In the genomic region with DNA sequence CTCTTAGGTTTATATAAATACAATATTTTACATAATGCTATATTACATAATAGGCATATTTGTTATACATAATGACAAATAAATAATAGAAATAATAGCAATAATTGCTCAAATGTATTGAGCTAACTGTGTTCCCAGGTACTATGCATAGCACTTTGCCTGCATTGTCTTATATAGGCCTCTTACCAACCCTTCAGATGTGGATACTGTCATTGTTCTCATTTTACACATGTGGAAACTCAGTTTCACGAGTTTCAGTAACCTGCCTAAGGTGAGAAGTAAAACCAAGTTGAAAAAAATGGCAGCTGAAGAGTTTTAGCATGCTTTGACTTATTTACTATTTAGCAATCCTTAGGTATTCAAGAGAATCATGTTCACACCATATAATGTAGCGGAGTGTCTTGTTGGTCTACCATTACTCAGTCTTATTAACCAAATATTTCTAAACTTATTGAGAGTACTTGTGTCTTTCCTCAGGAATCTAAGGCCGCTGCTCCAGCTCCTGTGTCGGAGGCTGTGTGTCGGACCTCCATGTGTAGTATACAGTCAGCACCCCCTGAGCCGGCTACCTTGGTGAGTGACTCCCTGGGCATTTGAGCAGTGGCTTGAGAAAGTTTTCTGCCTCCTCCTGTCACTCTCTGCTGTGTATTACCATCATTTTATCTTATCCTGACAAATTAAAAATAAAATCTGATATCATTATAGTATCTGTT, we compare ENCODE assay signal across 17 cellular contexts. TPM values are rescaled to one million over a fixed set of nuclear protein-coding genes. Genes with fewer than 3 reads are reported as not detected.
DNase-seq lines count a peak whose midpoint lies in the region; ATAC-seq and TF ChIP-seq lines count a peak whose summit lies in the region.
"Had no signal": no experiment of that assay in that cellular context is flagged by ENCODE, and none has a peak within 500 bp of the region (broad histone marks: within the 10 kb centered on the region; RNA-seq: fewer than 3 reads in every experiment).

No MANE protein-coding gene starts in this region.

- H3K27ac ChIP-seq in VCaP (peak overlapping the region; percentile 39), neutrophil (peak overlapping the region; percentile 62), upper lobe of right lung (no peak overlapping the region)
- H3K27ac ChIP-seq: BLaER1, HL-60 had no signal

- peak; percentile 7 for ATAC-seq in upper lobe of right lung

- TF ChIP-seq CTCF in VCaP (conservative IDR thresholded peaks at IDR 0.05) (no peak), neutrophil (IDR thresholded peaks at IDR 0.05) (no peak), upper lobe of right lung (IDR thresholded peaks at IDR 0.05) (no peak)

- H3K4me3 ChIP-seq in neutrophil (ENCODE audit: low read depth in 1 of 2, low read length in 1 of 2) (no peak overlapping the region), upper lobe of right lung (no peak overlapping the region)
- H3K4me3 ChIP-seq: BLaER1, HAP-1 had no signal

- DNase-seq in activated CD4-positive, alpha-beta T cell treated with anti-CD3 and anti-CD28 coated beads, Interleukin-2, amount 10 ng/mL, durations not matched to agents 24 days and 14 days: peak; percentile 52
- DNase-seq in activated CD4-positive, alpha-beta T cell treated with anti-CD3 and anti-CD28 coated beads, Interleukin-2, amount 50 U/mL, for 48 hours: no peak
- DNase-seq in upper lobe of right lung (no peak), COLO668 (lab: John Stamatoyannopoulos, UW; ENCODE audit: unreplicated experiment) (no peak), DMS79 (lab: John Stamatoyannopoulos, UW) (no peak)
- DNase-seq: 8988T; AML-193; Calu3; CD8-positive, alpha-beta memory T cell; DMS 273 treated with DMSO at 0.1 percent for 48 hours; DMS79 treated with DMSO at 0.1 percent for 48 hours; EL had no signal

- no peak overlapping the region for H3K27ac Mint-ChIP-seq in activated CD4-positive, alpha-beta T cell treated with anti-CD3 and anti-CD28 coated beads, Interleukin-2, amount 10 ng/mL, durations not matched to agents 24 days and 14 days

- H3K36me3 ChIP-seq in neutrophil (peaks cover 90% of the 10 kb centered on the region), upper lobe of right lung (peaks cover 81% of the 10 kb centered on the region)

- H3K4me3 Mint-ChIP-seq in activated CD4-positive, alpha-beta T cell treated with anti-CD3 and anti-CD28 coated beads, Interleukin-2, amount 10 ng/mL, durations not matched to agents 24 days and 14 days: no peak overlapping the region
- H3K4me3 Mint-ChIP-seq: CD8-positive, alpha-beta memory T cell had no signal

- no peaks in the 10 kb centered on the region for H3K9me3 Mint-ChIP-seq in activated CD4-positive, alpha-beta T cell treated with anti-CD3 and anti-CD28 coated beads, Interleukin-2, amount 10 ng/mL, durations not matched to agents 24 days and 14 days
- H3K9me3 Mint-ChIP-seq: CD8-positive, alpha-beta memory T cell had no signal

- H3K36me3 Mint-ChIP-seq in activated CD4-positive, alpha-beta T cell treated with anti-CD3 and anti-CD28 coated beads, Interleukin-2, amount 10 ng/mL, durations not matched to agents 24 days and 14 days (ENCODE audit: low read depth): peaks cover 47% of the 10 kb centered on the region

- H3K9me3 ChIP-seq in neutrophil: no peaks in the 10 kb centered on the region
- H3K9me3 ChIP-seq in upper lobe of right lung: no peaks in the 10 kb centered on the region
- H3K9me3 ChIP-seq: BLaER1, HAP-1 had no signal

- no peaks in the 10 kb centered on the region for H3K27me3 Mint-ChIP-seq in activated CD4-positive, alpha-beta T cell treated with anti-CD3 and anti-CD28 coated beads, Interleukin-2, amount 10 ng/mL, durations not matched to agents 24 days and 14 days
- H3K27me3 Mint-ChIP-seq: CD8-positive, alpha-beta memory T cell had no signal

- intact Hi-C loops in activated CD4-positive, alpha-beta T cell treated with anti-CD3 and anti-CD28 coated beads, Interleukin-2, amount 10 ng/mL, durations not matched to agents 24 days and 14 days (cut with micrococcal nuclease): no loop called here
- intact Hi-C loops in upper lobe of right lung (cut with DNase I): no loop called here

- H3K4me1 ChIP-seq in neutrophil (ENCODE audit: control insufficient read depth in 1 of 2, insufficient read depth in 1 of 2, low read depth in 1 of 2, low read length in 1 of 2) (peaks cover 20 to 32% of the 10 kb centered on the region in 2 experiments), upper lobe of right lung (no peaks in the 10 kb centered on the region)
- H3K4me1 ChIP-seq: BLaER1, HAP-1 had no signal

- H3K4me1 Mint-ChIP-seq in activated CD4-positive, alpha-beta T cell treated with anti-CD3 and anti-CD28 coated beads, Interleukin-2, amount 10 ng/mL, durations not matched to agents 24 days and 14 days: peaks cover 7% of the 10 kb centered on the region

- no peaks in the 10 kb centered on the region for H3K27me3 ChIP-seq in neutrophil
- no peaks in the 10 kb centered on the region for H3K27me3 ChIP-seq in upper lobe of right lung
- H3K27me3 ChIP-seq: BLaER1 had no signal

RNA-seq across cellular contexts. Expression of a gene that starts 57.5 kb away (rescaled TPM):
- total RNA-seq in activated CD4-positive, alpha-beta T cell treated with anti-CD3 and anti-CD28 coated beads, Interleukin-2, amount 10 ng/mL, durations not matched to agents 24 days and 14 days: 91.6 and 99.1 TPM in 2 replicates
- total RNA-seq in upper lobe of right lung: 61.3 TPM
